Comparison of ENCODE assay signal across 2 cellular contexts in genomic region chr12:60441577-60441976, GRCh38.
TF ChIP-seq lines count a peak whose summit lies in the region.

No MANE protein-coding gene starts in this region.

TF ChIP-seq in HepG2, 621 proteins besides CTCF, POLR2A, EP300 and RAD21:
- TF ChIP-seq TFAP4 (IDR thresholded peaks at IDR 0.05; ENCODE audit: borderline replicate concordance, low read depth): no peak
- no peak for TF ChIP-seq FOXO1 (CRISPR knock-in tag; IDR thresholded peaks at IDR 0.05)
- peak; percentile 69; the same call in 1 of the 2 replicates for TF ChIP-seq RAD51 (IDR thresholded peaks at IDR 0.05; ENCODE audit: borderline replicate concordance)

TF ChIP-seq in K562, 482 proteins besides CTCF, POLR2A, EP300 and RAD21:
- TF ChIP-seq CGGBP1 (CRISPR knock-in tag; IDR thresholded peaks at IDR 0.05): no peak
- TF ChIP-seq TFE3 (CRISPR knock-in tag; IDR thresholded peaks at IDR 0.05): peak; percentile 87
- TF ChIP-seq C11orf30 (IDR thresholded peaks at IDR 0.05; ENCODE audit: low read depth): no peak
- no peak for TF ChIP-seq KAT8 (IDR thresholded peaks at IDR 0.05; ENCODE audit: low read depth)
